In the genomic region with DNA sequence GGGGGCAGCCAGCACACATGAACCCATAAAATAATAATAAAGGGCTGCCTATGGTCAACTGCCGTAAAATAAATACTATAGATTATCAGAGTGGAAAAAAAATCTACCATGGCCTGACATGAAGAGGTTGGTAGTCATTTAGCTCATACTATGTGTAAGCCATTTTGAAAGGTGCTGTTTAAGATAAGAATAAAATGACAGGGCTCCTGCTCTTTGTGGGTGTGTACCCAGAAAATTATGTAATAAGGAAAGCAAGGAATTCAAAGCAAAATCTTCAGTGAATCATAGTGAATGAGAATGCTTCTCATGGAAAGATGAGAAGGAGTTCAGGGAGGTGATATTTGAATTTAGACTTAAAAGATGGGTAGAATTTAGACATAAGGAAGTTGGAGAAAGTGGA, we compare ENCODE assay signal across 30 cellular contexts. TPM values are rescaled to one million over a fixed set of nuclear protein-coding genes. Genes with fewer than 3 reads are reported as not detected.
"Had no signal": no experiment of that assay in that cellular context is flagged by ENCODE, and none has a peak within 500 bp of the region (broad histone marks: within the 10 kb centered on the region; RNA-seq: fewer than 3 reads in every experiment).

No MANE protein-coding gene starts in this region.

- ATAC-seq: activated naive CD4-positive, alpha-beta T cell treated with anti-CD3 and anti-CD28 coated beads, Interleukin-2, amount 50 U/mL, for 72 hours; activated T-cell treated with anti-CD3 and anti-CD28 coated beads, Interleukin-2, amount 50 U/mL, for 72 hours; esophagus mucosa; foreskin keratinocyte; gastrocnemius medialis; heart left ventricle had no signal

- H3K4me1 Mint-ChIP-seq: activated CD4-positive, alpha-beta memory T cell treated with anti-CD3 and anti-CD28 coated beads, Interleukin-2, amount 10 ng/mL, durations not matched to agents 7 days and 5 days; activated CD4-positive, alpha-beta T cell treated with anti-CD3 and anti-CD28 coated beads, Interleukin-2, amount 10 ng/mL, durations not matched to agents 7 days and 5 days; activated naive CD4-positive, alpha-beta T cell treated with anti-CD3 and anti-CD28 coated beads, Interleukin-2, amount 10 ng/mL, durations not matched to agents 7 days and 5 days; activated naive CD8-positive, alpha-beta T cell treated with anti-CD3 and anti-CD28 coated beads, Interleukin-2, amount 10 ng/mL, durations not matched to agents 7 days and 5 days; brain had no signal

- H3K9me3 ChIP-seq: ascending aorta, breast epithelium, colonic mucosa, gastrocnemius medialis had no signal

- H3K27ac Mint-ChIP-seq: activated CD4-positive, alpha-beta memory T cell treated with anti-CD3 and anti-CD28 coated beads, Interleukin-2, amount 10 ng/mL, durations not matched to agents 7 days and 5 days; activated CD4-positive, alpha-beta T cell treated with anti-CD3 and anti-CD28 coated beads, Interleukin-2, amount 10 ng/mL, durations not matched to agents 7 days and 5 days; activated naive CD4-positive, alpha-beta T cell treated with anti-CD3 and anti-CD28 coated beads, Interleukin-2, amount 10 ng/mL, durations not matched to agents 7 days and 5 days; activated naive CD4-positive, alpha-beta T cell treated with anti-CD3 and anti-CD28 coated beads, Interleukin-2, amount 50 U/mL, for 72 hours; activated naive CD8-positive, alpha-beta T cell treated with anti-CD3 and anti-CD28 coated beads, Interleukin-2, amount 10 ng/mL, durations not matched to agents 7 days and 5 days; activated T-cell treated with anti-CD3 and anti-CD28 coated beads, Interleukin-2, amount 50 U/mL, for 24 hours; activated T-cell treated with anti-CD3 and anti-CD28 coated beads, Interleukin-2, amount 50 U/mL, for 72 hours; brain had no signal

- H3K36me3 ChIP-seq: ascending aorta, breast epithelium, cardiac muscle cell, colonic mucosa, gastrocnemius medialis, heart left ventricle had no signal

- H3K9me3 Mint-ChIP-seq: activated CD4-positive, alpha-beta memory T cell treated with anti-CD3 and anti-CD28 coated beads, Interleukin-2, amount 10 ng/mL, durations not matched to agents 7 days and 5 days; activated CD4-positive, alpha-beta T cell treated with anti-CD3 and anti-CD28 coated beads, Interleukin-2, amount 10 ng/mL, durations not matched to agents 7 days and 5 days; activated naive CD4-positive, alpha-beta T cell treated with anti-CD3 and anti-CD28 coated beads, Interleukin-2, amount 10 ng/mL, durations not matched to agents 7 days and 5 days; activated naive CD4-positive, alpha-beta T cell treated with anti-CD3 and anti-CD28 coated beads, Interleukin-2, amount 50 U/mL, for 72 hours; activated naive CD8-positive, alpha-beta T cell treated with anti-CD3 and anti-CD28 coated beads, Interleukin-2, amount 10 ng/mL, durations not matched to agents 7 days and 5 days; activated T-cell treated with anti-CD3 and anti-CD28 coated beads, Interleukin-2, amount 50 U/mL, for 24 hours had no signal

- DNase-seq: activated CD4-positive, alpha-beta memory T cell treated with anti-CD3 and anti-CD28 coated beads, Interleukin-2, amount 10 ng/mL, durations not matched to agents 7 days and 5 days; activated CD4-positive, alpha-beta T cell treated with anti-CD3 and anti-CD28 coated beads for 1 hour; activated CD4-positive, alpha-beta T cell treated with anti-CD3 and anti-CD28 coated beads for 4 hours; activated CD4-positive, alpha-beta T cell treated with anti-CD3 and anti-CD28 coated beads, Interleukin-2, amount 10 ng/mL, durations not matched to agents 7 days and 5 days; activated CD4-positive, alpha-beta T cell treated with anti-CD3 and anti-CD28 coated beads, Interleukin-2, amount 50 U/mL, for 4 hours; activated CD8-positive, alpha-beta memory T cell treated with anti-CD3 and anti-CD28 coated beads, Interleukin-2, amount 50 U/mL, for 48 hours; activated gamma-delta T cell; activated naive CD4-positive, alpha-beta T cell; activated naive CD4-positive, alpha-beta T cell treated with anti-CD3 and anti-CD28 coated beads, Interleukin-2, amount 10 ng/mL, durations not matched to agents 7 days and 5 days; activated naive CD8-positive, alpha-beta T cell treated with anti-CD3 and anti-CD28 coated beads, Interleukin-2, amount 10 ng/mL, durations not matched to agents 7 days and 5 days; activated T-cell treated with anti-CD3 and anti-CD28 coated beads for 4 hours; activated T-cell treated with anti-CD3 and anti-CD28 coated beads, Interleukin-2, amount 50 U/mL, for 24 hours; activated T-cell treated with anti-CD3 and anti-CD28 coated beads, Interleukin-2, amount 50 U/mL, for 72 hours; central memory CD4-positive, alpha-beta T cell; cerebellar nuclear complex; colonic mucosa; effector CD8-positive, alpha-beta T cell; gastrocnemius medialis; glutamatergic neuron; heart left ventricle; hypothalamus; T-helper 2 cell had no signal

- H3K27me3 Mint-ChIP-seq: activated CD4-positive, alpha-beta T cell treated with anti-CD3 and anti-CD28 coated beads, Interleukin-2, amount 10 ng/mL, durations not matched to agents 7 days and 5 days; activated naive CD4-positive, alpha-beta T cell treated with anti-CD3 and anti-CD28 coated beads, Interleukin-2, amount 10 ng/mL, durations not matched to agents 7 days and 5 days had no signal

- H3K4me1 ChIP-seq: ascending aorta, breast epithelium, colonic mucosa, foreskin keratinocyte, gastrocnemius medialis, heart left ventricle had no signal

- H3K4me3 ChIP-seq: ascending aorta, breast epithelium, cardiac muscle cell, colonic mucosa, gastrocnemius medialis, heart left ventricle had no signal

- H3K27ac ChIP-seq: ascending aorta, breast epithelium, cardiac muscle cell, colonic mucosa, epithelial cell of prostate, foreskin keratinocyte, gastrocnemius medialis, heart left ventricle had no signal

- H3K27me3 ChIP-seq: ascending aorta, breast epithelium, colonic mucosa, gastrocnemius medialis, heart left ventricle had no signal

- H3K36me3 Mint-ChIP-seq: activated naive CD4-positive, alpha-beta T cell treated with anti-CD3 and anti-CD28 coated beads, Interleukin-2, amount 10 ng/mL, durations not matched to agents 7 days and 5 days; activated naive CD4-positive, alpha-beta T cell treated with anti-CD3 and anti-CD28 coated beads, Interleukin-2, amount 50 U/mL, for 72 hours; activated naive CD8-positive, alpha-beta T cell treated with anti-CD3 and anti-CD28 coated beads, Interleukin-2, amount 10 ng/mL, durations not matched to agents 7 days and 5 days; brain had no signal

- H3K4me3 Mint-ChIP-seq: activated CD4-positive, alpha-beta memory T cell treated with anti-CD3 and anti-CD28 coated beads, Interleukin-2, amount 10 ng/mL, durations not matched to agents 7 days and 5 days; activated CD4-positive, alpha-beta T cell treated with anti-CD3 and anti-CD28 coated beads, Interleukin-2, amount 10 ng/mL, durations not matched to agents 7 days and 5 days; activated naive CD4-positive, alpha-beta T cell treated with anti-CD3 and anti-CD28 coated beads, Interleukin-2, amount 10 ng/mL, durations not matched to agents 7 days and 5 days; activated naive CD8-positive, alpha-beta T cell treated with anti-CD3 and anti-CD28 coated beads, Interleukin-2, amount 10 ng/mL, durations not matched to agents 7 days and 5 days; activated T-cell treated with anti-CD3 and anti-CD28 coated beads, Interleukin-2, amount 50 U/mL, for 24 hours; activated T-cell treated with anti-CD3 and anti-CD28 coated beads, Interleukin-2, amount 50 U/mL, for 72 hours; brain had no signal

RNA-seq across cellular contexts. Expression of gene PPM1H, which starts 42.9 kb away (rescaled TPM):
- total RNA-seq: activated CD4-positive, alpha-beta memory T cell treated with anti-CD3 and anti-CD28 coated beads, Interleukin-2, amount 10 ng/mL, durations not matched to agents 7 days and 5 days; activated CD4-positive, alpha-beta T cell treated with anti-CD3 and anti-CD28 coated beads, Interleukin-2, amount 10 ng/mL, durations not matched to agents 7 days and 5 days; activated T-cell treated with anti-CD3 and anti-CD28 coated beads, Interleukin-2, amount 50 U/mL, for 72 hours; foreskin keratinocyte had no signal
